10 cellular contexts compared by ENCODE assay signal in genomic region chrX:13472975-13473665, GRCh38.
DNase-seq lines count a peak whose midpoint lies in the region; ATAC-seq and TF ChIP-seq lines count a peak whose summit lies in the region.
"Had no signal": no experiment of that assay in that cellular context is flagged by ENCODE, and none has a peak within 500 bp of the region (broad histone marks: within the 10 kb centered on the region; RNA-seq: fewer than 3 reads in every experiment).

No MANE protein-coding gene starts in this region.

- POLR2A ChIA-PET in AG04450 (lab: Yijun Ruan, JAX): no interaction called here

- no peaks in the 10 kb centered on the region for H3K9me3 ChIP-seq in AG04450 (ENCODE audit: control insufficient read depth, insufficient read depth, low read length)

- H3K9me3 Mint-ChIP-seq in naive B cell: peaks cover 0 to 15% (median 2%) of the 10 kb centered on the region in 7 donors
- H3K9me3 Mint-ChIP-seq in Calu3 (ENCODE audit: low read depth, unreplicated experiment): no peaks in the 10 kb centered on the region

- ATAC-seq in GM21526 (IDR thresholded peaks at IDR 0.05; ENCODE audit: low FRiP score, unreplicated experiment) (peak; percentile 31), naive B cell (ENCODE audit: low read depth in 2 of 2) (peak; percentile 10 to 48)

- in situ Hi-C loops in astrocyte of the cerebellum (cut with HindIII; ENCODE audit: low sequenced_read_pairs): no loop called here

- peak overlapping the region; percentile 67 to 98 (median 94) for H3K27ac Mint-ChIP-seq in naive B cell
- H3K27ac Mint-ChIP-seq in Calu3 (ENCODE audit: unreplicated experiment): no peak overlapping the region

- peaks cover 0 to 18% (median 0%) of the 10 kb centered on the region in 3 donors for H3K27me3 Mint-ChIP-seq in naive B cell
- no peaks in the 10 kb centered on the region for H3K27me3 Mint-ChIP-seq in Calu3 (ENCODE audit: unreplicated experiment)

- intact Hi-C loops in Calu3 (cut with micrococcal nuclease; ENCODE audit: unreplicated experiment): no loop called here

- TF ChIP-seq CTCF in AG04450 (IDR thresholded peaks at IDR 0.05; ENCODE audit: low read depth, low read length) (no peak), astrocyte of the cerebellum (IDR thresholded peaks at IDR 0.05; ENCODE audit: low read depth, low read length, missing control alignments) (peak; percentile 21), Calu3 (IDR thresholded peaks at IDR 0.05; ENCODE audit: unreplicated experiment) (no peak)

- H3K4me3 ChIP-seq in AG04450 (ENCODE audit: low read depth, low read length): no peak overlapping the region
- no peak overlapping the region for H3K4me3 ChIP-seq in astrocyte of the cerebellum (ENCODE audit: low read depth, low read length)

- H3K36me3 Mint-ChIP-seq in naive B cell: peaks cover 5 to 7% of the 10 kb centered on the region in 2 donors
- H3K36me3 Mint-ChIP-seq in Calu3 (ENCODE audit: insufficient read depth, unreplicated experiment): no peaks in the 10 kb centered on the region

- H3K27me3 ChIP-seq in AG04450 (ENCODE audit: control insufficient read depth, insufficient read depth, low read length): no peaks in the 10 kb centered on the region

- CTCF ChIA-PET in AG04450 (lab: Charles Lee) (interaction anchor here (1.0 kb wide), 1 partner anchor 45 kb away, joined by 3 read pairs; no protein-coding TSS in a partner anchor), Calu3 (lab: Charles Lee) (no interaction called here)

- H3K4me3 Mint-ChIP-seq in naive B cell (peak overlapping the region; percentile 68 to 90 (median 82)), Calu3 (ENCODE audit: low read depth, unreplicated experiment) (no peak overlapping the region)

- DNase-seq in AG04450 (ENCODE audit: low read depth, low spot score) (no peak), astrocyte of the cerebellum (ENCODE audit: low read depth) (no peak), naive B cell (no peak), Calu3 (no peak), hypothalamus (lab: John Stamatoyannopoulos, UW) (no peak), RKO (ENCODE audit: low spot score) (no peak), iPS-NIHi11 (ENCODE audit: low spot score) (no peak)
- DNase-seq: activated CD4-positive, alpha-beta T cell treated with anti-CD3 and anti-CD28 coated beads for 1 hour; NCI-H1417 treated with DMSO at 0.1 percent for 48 hours had no signal

- peak overlapping the region; percentile 12 for H3K27ac ChIP-seq in AG04450 (ENCODE audit: low read depth, low read length)

- H3K4me1 Mint-ChIP-seq in naive B cell (peaks cover 26 to 70% (median 50%) of the 10 kb centered on the region in 3 donors), Calu3 (ENCODE audit: low read depth, unreplicated experiment) (peaks cover 16% of the 10 kb centered on the region)

- no TSS peak for BruUV-seq in Calu3 (replicated peaks; lab: Mats Ljungman, UMichigan)
